In genomic region chr6:14265049-14266021, GRCh38 we compare ENCODE assay signal across 15 cellular contexts.
A peak's percentile ranks its signal among the peaks of the same experiment; 100 is the strongest.
DNase-seq lines count a peak whose midpoint lies in the region; ATAC-seq and TF ChIP-seq lines count a peak whose summit lies in the region.
"Had no signal": no experiment of that assay in that cellular context is flagged by ENCODE, and none has a peak within 500 bp of the region (broad histone marks: within the 10 kb centered on the region; RNA-seq: fewer than 3 reads in every experiment).

No MANE protein-coding gene starts in this region.

- H4K20me1 ChIP-seq in DOHH2 (ENCODE audit: control insufficient read depth, insufficient read depth, low read depth, low read length), result no peaks in the 10 kb centered on the region
- H4K20me1 ChIP-seq in HCT116 (ENCODE audit: insufficient read depth), result no peaks in the 10 kb centered on the region
- H4K20me1 ChIP-seq in neural progenitor cell (ENCODE audit: low read depth), result no peaks in the 10 kb centered on the region

- no peak overlapping the region for H2AFZ ChIP-seq in HCT116 (ENCODE audit: low read depth, low read length, poor library complexity, severe bottlenecking)
- H2AFZ ChIP-seq in neural progenitor cell (replicated peaks), result no peak overlapping the region

- no peaks in the 10 kb centered on the region for H3K79me2 ChIP-seq in DOHH2 (ENCODE audit: control insufficient read depth, low read length)
- no peaks in the 10 kb centered on the region for H3K79me2 ChIP-seq in HCT116 (ENCODE audit: insufficient read depth, low read length)
- no peaks in the 10 kb centered on the region for H3K79me2 ChIP-seq in neural progenitor cell (ENCODE audit: low read depth)

- H3K9me2 ChIP-seq in DOHH2 (replicated peaks; ENCODE audit: control insufficient read depth, low read length) (no peaks in the 10 kb centered on the region), HCT116 (ENCODE audit: insufficient read depth) (no peaks in the 10 kb centered on the region)

- ATAC-seq in HCT116 (peak; percentile 83), HG03095 (IDR thresholded peaks at IDR 0.05; ENCODE audit: unreplicated experiment) (no peak)
- ATAC-seq: Panc1 had no signal

- POLR2A ChIA-PET in HCT116 (lab: Charles Lee), result no interaction called here
- POLR2A ChIA-PET in RWPE1 (lab: Yijun Ruan, JAX; ENCODE audit: low non-redundant PET), result no interaction called here

- peak overlapping the region; percentile 55 for H3K4me3 Mint-ChIP-seq in neural progenitor cell

- H3F3A ChIP-seq in DOHH2 (ENCODE audit: control insufficient read depth, insufficient read depth) (peaks cover 2% of the 10 kb centered on the region; the same call in 1 of the 2 replicates), neural progenitor cell (ENCODE audit: low read depth) (no peaks in the 10 kb centered on the region)

- H3K4me1 ChIP-seq in DOHH2 (ENCODE audit: control insufficient read depth, low read length) (peaks cover 46% of the 10 kb centered on the region), HCT116 (ENCODE audit: control insufficient read depth in 1 of 2, insufficient read depth in 2 of 2, low read length in 2 of 2) (peaks cover 7 to 14% of the 10 kb centered on the region in 2 experiments), neural progenitor cell (no peaks in the 10 kb centered on the region)
- H3K4me1 ChIP-seq: tibial nerve had no signal

- H3K9me3 ChIP-seq in DOHH2 (ENCODE audit: control insufficient read depth, insufficient read depth, low read length) (peaks cover 7% of the 10 kb centered on the region; the same call in 1 of the 2 replicates), HCT116 (ENCODE audit: control insufficient read depth in 1 of 2, insufficient read depth in 1 of 2, low read depth in 1 of 2, low read length in 2 of 2) (peaks cover 0 to 7% of the 10 kb centered on the region in 2 experiments; a peak in 3 of 4 replicates), WERI-Rb-1 (ENCODE audit: severe bottlenecking) (peaks cover 26% of the 10 kb centered on the region), neural progenitor cell (ENCODE audit: low read depth) (peaks cover 7% of the 10 kb centered on the region)

- CTCF ChIA-PET in HCT116 (lab: Charles Lee) (no interaction called here), RWPE1 (lab: Yijun Ruan, JAX) (no interaction called here)

- H3K36me3 ChIP-seq in DOHH2 (ENCODE audit: control insufficient read depth, low read length), result no peaks in the 10 kb centered on the region
- no peaks in the 10 kb centered on the region for H3K36me3 ChIP-seq in HCT116 (ENCODE audit: control insufficient read depth in 1 of 2, insufficient read depth in 2 of 2, low read length in 2 of 2)
- H3K36me3 ChIP-seq in WERI-Rb-1, result no peaks in the 10 kb centered on the region
- peaks cover 8% of the 10 kb centered on the region for H3K36me3 ChIP-seq in neural progenitor cell
- H3K36me3 ChIP-seq: tibial nerve had no signal

- no peaks in the 10 kb centered on the region for H3K36me3 Mint-ChIP-seq in neural progenitor cell

- TF ChIP-seq RAD21 in HCT116 (IDR thresholded peaks at IDR 0.05; ENCODE audit: low read depth), result no peak

- H3K9ac ChIP-seq in HCT116 (ENCODE audit: low read length) (no peak overlapping the region), neural progenitor cell (no peak overlapping the region)

- TF ChIP-seq POLR2A in HCT116 (IDR thresholded peaks at IDR 0.05; ENCODE audit: borderline replicate concordance, extremely low read depth, insufficient read depth, insufficient read length), result no peak

- peak overlapping the region; percentile 46 for H3K4me3 ChIP-seq in DOHH2 (ENCODE audit: low read length)
- no peak overlapping the region for H3K4me3 ChIP-seq in HCT116 (replicated peaks in 1 of 2; ENCODE audit: low read depth in 1 of 2, low read length in 2 of 2)
- no peak overlapping the region for H3K4me3 ChIP-seq in WERI-Rb-1 (ENCODE audit: low read depth, low read length)
- H3K4me3 ChIP-seq in neural progenitor cell, result no peak overlapping the region
- H3K4me3 ChIP-seq: tibial nerve had no signal

- H3K27ac Mint-ChIP-seq in neural progenitor cell, result no peak overlapping the region

- no peak for DNase-seq in HCT116 (ENCODE audit: low read depth, low spot score)
- DNase-seq in WERI-Rb-1, result no peak
- DNase-seq in neural progenitor cell (ENCODE audit: low spot score), result no peak
- no peak for DNase-seq in GF-D8 (lab: John Stamatoyannopoulos, UW)
- DNase-seq in RWPE1 (ENCODE audit: low spot score), result no peak
- DNase-seq: activated effector memory CD4-positive, alpha-beta T cell treated with Interleukin-2 at 50 U/mL for 16 hours; amygdala; C1 segment of cervical spinal cord; NCI-H2081 treated with DMSO at 0.1 percent for 48 hours; NCI-H774; small intestine had no signal

- RAD21 ChIA-PET in HCT116 (lab: Charles Lee; ENCODE audit: low non-redundant PET in 1 of 2, low total read pairs in 2 of 2, uncharacterized antibody in 2 of 2, unreplicated experiment in 2 of 2), result no interaction called here

- BruUV-seq in HCT116 (replicated peaks; lab: Mats Ljungman, UMichigan), result no TSS peak

- intact Hi-C loops in HCT116 (cut with micrococcal nuclease), result no loop called here

- no peaks in the 10 kb centered on the region for H3K4me1 Mint-ChIP-seq in neural progenitor cell

- H3K27ac ChIP-seq in DOHH2 (ENCODE audit: low read depth, low read length), result peak overlapping the region; percentile 15; the same call in 1 of the 2 replicates
- H3K27ac ChIP-seq in HCT116 (ENCODE audit: low read depth, low read length), result no peak overlapping the region
- H3K27ac ChIP-seq in WERI-Rb-1, result no peak overlapping the region
- H3K27ac ChIP-seq in neural progenitor cell, result no peak overlapping the region
- no peak overlapping the region for H3K27ac ChIP-seq in RWPE1
- H3K27ac ChIP-seq: tibial nerve had no signal

- H3K4me2 ChIP-seq in DOHH2 (ENCODE audit: low read length) (peak overlapping the region; percentile 60), HCT116 (ENCODE audit: low read length) (no peak overlapping the region), neural progenitor cell (no peak overlapping the region)

- peaks cover 27% of the 10 kb centered on the region for H3K9me3 Mint-ChIP-seq in neural progenitor cell

- no peaks in the 10 kb centered on the region for H3K27me3 ChIP-seq in DOHH2 (ENCODE audit: control insufficient read depth, low read length)
- H3K27me3 ChIP-seq in HCT116 (ENCODE audit: insufficient read depth, low read length), result no peaks in the 10 kb centered on the region
- H3K27me3 ChIP-seq in WERI-Rb-1 (ENCODE audit: insufficient read depth, low read depth, severe bottlenecking), result no peaks in the 10 kb centered on the region
- H3K27me3 ChIP-seq in neural progenitor cell, result no peaks in the 10 kb centered on the region
- H3K27me3 ChIP-seq: tibial nerve had no signal

- H3K27me3 Mint-ChIP-seq in neural progenitor cell (ENCODE audit: insufficient read depth, low read depth), result no peaks in the 10 kb centered on the region

- peak; percentile 7 for TF ChIP-seq CTCF in DOHH2 (IDR thresholded peaks at IDR 0.05; ENCODE audit: low read depth, low read length, poor library complexity, severe bottlenecking)
- TF ChIP-seq CTCF in HCT116 (IDR thresholded peaks at IDR 0.05 in 2 of 3, conservative IDR thresholded peaks at IDR 0.05 in 1 of 3; ENCODE audit: borderline replicate concordance in 1 of 3, insufficient read depth in 1 of 3, low read depth in 2 of 3, low read length in 2 of 3), result peak in 2 of 3 experiments; percentile 30 to 35; a peak in 3 of 6 replicates
- TF ChIP-seq CTCF in WERI-Rb-1 (IDR thresholded peaks at IDR 0.05; ENCODE audit: low read depth, low read length), result peak; percentile 49
- no peak for TF ChIP-seq CTCF in neural progenitor cell (IDR thresholded peaks at IDR 0.05)
- no peak for TF ChIP-seq CTCF in RWPE1 (conservative IDR thresholded peaks at IDR 0.05; ENCODE audit: low read depth)

TF ChIP-seq in HCT116, 20 proteins besides CTCF, POLR2A, EP300 and RAD21:
- TF ChIP-seq, protein P1, sequence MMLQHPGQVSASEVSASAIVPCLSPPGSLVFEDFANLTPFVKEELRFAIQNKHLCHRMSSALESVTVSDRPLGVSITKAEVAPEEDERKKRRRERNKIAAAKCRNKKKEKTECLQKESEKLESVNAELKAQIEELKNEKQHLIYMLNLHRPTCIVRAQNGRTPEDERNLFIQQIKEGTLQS (IDR thresholded peaks at IDR 0.05), result no peak
- TF ChIP-seq MAX (IDR thresholded peaks at IDR 0.05), result no peak
- no peak for TF ChIP-seq EZH2phosphoT487 (IDR thresholded peaks at IDR 0.05; ENCODE audit: borderline replicate concordance)
- no peak for TF ChIP-seq JUND (IDR thresholded peaks at IDR 0.05)

Comparison
In these comparisons a context has a peak if more than half of its experiments do, and no peak if none do; other contexts are left out.
1. CTCF ChIP-seq: peak in DOHH2 (single experiment), HCT116 (2 of 3) and WERI-Rb-1 (single experiment); none in neural progenitor cell (single experiment) and RWPE1 (single experiment).